8 cellular contexts compared by ENCODE assay signal in the genomic region with DNA sequence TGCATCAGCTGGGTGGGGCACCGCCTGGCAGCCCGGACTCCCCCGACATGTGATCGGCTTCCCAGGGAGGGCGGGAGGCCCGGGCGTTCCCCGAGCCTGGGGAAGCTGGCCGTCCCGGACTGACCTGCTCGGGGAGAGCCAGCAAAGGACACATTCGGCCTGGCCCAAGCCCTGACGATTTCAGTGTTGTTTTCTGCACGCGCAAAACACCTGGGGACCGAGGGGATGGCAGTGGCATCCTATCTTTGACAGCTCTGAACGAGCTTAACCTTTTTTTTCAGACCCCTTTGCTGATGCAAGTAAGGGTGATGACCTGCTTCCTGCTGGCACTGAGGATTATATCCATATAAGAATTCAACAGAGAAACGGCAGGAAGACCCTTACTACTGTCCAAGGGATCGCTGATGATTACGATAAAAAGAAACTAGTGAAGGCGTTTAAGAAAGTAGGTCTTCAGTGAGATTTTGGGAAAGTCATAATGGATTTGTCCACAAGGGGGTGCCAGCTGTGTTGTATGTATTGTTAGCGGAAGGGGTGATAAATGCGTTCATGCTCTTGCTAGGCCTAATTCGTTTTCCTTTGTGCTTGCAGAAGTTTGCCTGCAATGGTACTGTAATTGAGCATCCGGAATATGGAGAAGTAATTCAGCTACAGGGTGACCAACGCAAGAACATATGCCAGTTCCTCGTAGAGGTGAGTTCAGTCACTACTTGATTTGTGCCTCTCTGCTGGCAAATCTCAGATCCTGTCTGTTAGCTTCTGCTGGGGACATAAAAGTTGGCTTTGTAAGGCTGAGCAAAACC. TPM values are rescaled to one million over a fixed set of nuclear protein-coding genes. Genes with fewer than 3 reads are reported as not detected.
DNase-seq lines count a peak whose midpoint lies in the region; ATAC-seq and TF ChIP-seq lines count a peak whose summit lies in the region.

No MANE protein-coding gene starts in this region.

- DNase-seq in GM12865 (ENCODE audit: low read depth) (peak; percentile 81), NCI-H82 treated with DMSO at 0.1 percent for 48 hours (lab: John Stamatoyannopoulos, UW; ENCODE audit: unreplicated experiment) (peak; percentile 48), epidermal melanocyte (ENCODE audit: insufficient read length, low spot score) (no peak)
- peak; percentile 74 for DNase-seq in activated naive CD4-positive, alpha-beta T cell treated with anti-CD3 and anti-CD28 coated beads, Interleukin-2, amount 10 ng/mL, durations not matched to agents 7 days and 5 days

- CTCF ChIA-PET in activated naive CD4-positive, alpha-beta T cell treated with anti-CD3 and anti-CD28 coated beads, Interleukin-2, amount 10 ng/mL, durations not matched to agents 7 days and 5 days (lab: Charles Lee): interaction anchor here (1.0 to 6.5 kb wide), 8 partner anchors 10 to 141 kb away, joined by 3 to 72 read pairs (median 12); no protein-coding TSS in a partner anchor

- H3K9ac ChIP-seq in rectal smooth muscle tissue (ENCODE audit: low read length): peak overlapping the region; percentile 25

- H3K27me3 ChIP-seq in gastroesophageal sphincter (no peaks in the 10 kb centered on the region), rectal smooth muscle tissue (ENCODE audit: control insufficient read depth, insufficient read depth, low read length) (no peaks in the 10 kb centered on the region)

- H3K4me3 ChIP-seq in GM12865 (ENCODE audit: low read depth, low read length) (peak overlapping the region; percentile 82), gastroesophageal sphincter (peak overlapping the region; percentile 65 to 90), rectal smooth muscle tissue (ENCODE audit: low read length) (peak overlapping the region; percentile 76)

- peaks cover 39% of the 10 kb centered on the region for H3K4me1 Mint-ChIP-seq in activated naive CD4-positive, alpha-beta T cell treated with anti-CD3 and anti-CD28 coated beads, Interleukin-2, amount 10 ng/mL, durations not matched to agents 7 days and 5 days

- H3K36me3 ChIP-seq in gastroesophageal sphincter: peaks cover 5 to 53% of the 10 kb centered on the region in 2 donors
- peaks cover 39% of the 10 kb centered on the region for H3K36me3 ChIP-seq in rectal smooth muscle tissue (ENCODE audit: control insufficient read depth, insufficient read depth, low read length)

- peaks cover 50% of the 10 kb centered on the region for H3K36me3 Mint-ChIP-seq in activated naive CD4-positive, alpha-beta T cell treated with anti-CD3 and anti-CD28 coated beads, Interleukin-2, amount 10 ng/mL, durations not matched to agents 7 days and 5 days

- peaks cover 0 to 34% (median 15%) of the 10 kb centered on the region in 3 donors for H3K4me1 ChIP-seq in gastroesophageal sphincter
- H3K4me1 ChIP-seq in rectal smooth muscle tissue (ENCODE audit: control insufficient read depth, insufficient read depth, low read length): peaks cover 17% of the 10 kb centered on the region

- TF ChIP-seq POLR2A in gastroesophageal sphincter (IDR thresholded peaks at IDR 0.05): no peak

- peak overlapping the region; percentile 96 for H3K27ac ChIP-seq in 22Rv1
- H3K27ac ChIP-seq in gastroesophageal sphincter: peak overlapping the region; percentile 66 to 100 (median 99)
- peak overlapping the region; percentile 99 for H3K27ac ChIP-seq in rectal smooth muscle tissue (ENCODE audit: low read depth, low read length)

- H3K27me3 Mint-ChIP-seq in activated naive CD4-positive, alpha-beta T cell treated with anti-CD3 and anti-CD28 coated beads, Interleukin-2, amount 10 ng/mL, durations not matched to agents 7 days and 5 days: peaks cover 9% of the 10 kb centered on the region

- H3K9me3 ChIP-seq in gastroesophageal sphincter: no peaks in the 10 kb centered on the region

- WGBS in gastroesophageal sphincter (ENCODE audit: low coverage in 1 of 2), 2 donors: 4 to 5% methylated on average over 10 to 11 of the region's 27 CpGs

- peak overlapping the region; percentile 96 for H3K4me3 Mint-ChIP-seq in activated naive CD4-positive, alpha-beta T cell treated with anti-CD3 and anti-CD28 coated beads, Interleukin-2, amount 10 ng/mL, durations not matched to agents 7 days and 5 days

- no peak for TF ChIP-seq EP300 in gastroesophageal sphincter (IDR thresholded peaks at IDR 0.05)

- TF ChIP-seq CTCF in 22Rv1 (IDR thresholded peaks at IDR 0.05) (peak; percentile 79), GM12865 (IDR thresholded peaks at IDR 0.05; ENCODE audit: insufficient read depth, low read depth, low read length, missing control alignments) (peak; percentile 73), gastroesophageal sphincter (IDR thresholded peaks at IDR 0.05) (peak in 3 of 4 experiments; percentile 51 to 59 (median 54))

- H3K9me3 Mint-ChIP-seq in activated naive CD4-positive, alpha-beta T cell treated with anti-CD3 and anti-CD28 coated beads, Interleukin-2, amount 10 ng/mL, durations not matched to agents 7 days and 5 days: no peaks in the 10 kb centered on the region

- no peak for ATAC-seq in gastroesophageal sphincter
- ATAC-seq in HG03342 (IDR thresholded peaks at IDR 0.05; ENCODE audit: unreplicated experiment): no peak

- peak overlapping the region; percentile 100 for H3K27ac Mint-ChIP-seq in activated naive CD4-positive, alpha-beta T cell treated with anti-CD3 and anti-CD28 coated beads, Interleukin-2, amount 10 ng/mL, durations not matched to agents 7 days and 5 days

RNA-seq across cellular contexts. Expression of a gene that starts 1.0 kb away (rescaled TPM):
- total RNA-seq in gastroesophageal sphincter: 100 to 1,000 TPM; 224 to 331 (median 270) TPM

RNA-seq across cellular contexts. Expression of a gene that starts 22.4 kb away (rescaled TPM):
- total RNA-seq in gastroesophageal sphincter: not detected

RNA-seq across cellular contexts. Expression of a gene that starts 44.7 kb away (rescaled TPM):
- under 1 TPM in 1 of 4 donors, not detected in 3; 0.54 TPM for total RNA-seq in gastroesophageal sphincter
